Comparison of ENCODE assay signal across 29 cellular contexts in genomic region chr9:70161414-70161732, GRCh38.
A peak's percentile ranks its signal among the peaks of the same experiment; 100 is the strongest.
DNase-seq lines count a peak whose midpoint lies in the region; ATAC-seq and TF ChIP-seq lines count a peak whose summit lies in the region.
"Had no signal": no experiment of that assay in that cellular context is flagged by ENCODE, and none has a peak within 500 bp of the region (broad histone marks: within the 10 kb centered on the region; RNA-seq: fewer than 3 reads in every experiment).

No MANE protein-coding gene starts in this region.

- H3K4me1 ChIP-seq in heart right ventricle (peaks cover 0 to 18% (median 8%) of the 10 kb centered on the region in 9 donors), neural progenitor cell (peaks cover 23% of the 10 kb centered on the region), vagina (peaks cover 33% of the 10 kb centered on the region)
- H3K4me1 ChIP-seq: BLaER1 treated with 17β-estradiol and CSF1 and Interleukin-3, amounts not matched to agents 10 nM and 100 nM had no signal

- no peak for DNase-seq in chondrocyte (ENCODE audit: low spot score)
- DNase-seq in heart right ventricle, result no peak
- no peak for DNase-seq in neural progenitor cell (ENCODE audit: low spot score)
- DNase-seq in vagina (ENCODE audit: extremely low spot score in 2 of 2), result no peak
- no peak for DNase-seq in activated naive CD4-positive, alpha-beta T cell (lab: John Stamatoyannopoulos, UW)
- DNase-seq: activated T-cell treated with anti-CD3 and anti-CD28 coated beads for 4 hours; anterior cingulate cortex; caudate nucleus; COR-L47; DMS53; endodermal cell; esophagus squamous epithelium; KBM-7; NCI-H1092; NCI-H1694; NCI-H446 treated with DMSO at 0.1 percent for 48 hours; NCI-H774; posterior cingulate gyrus; stimulated activated CD4-positive, alpha-beta T cell treated with anti-CD3 and anti-CD28 coated beads, Interleukin-4, amount 100 ng/mL, for 4 hours; upper lobe of left lung had no signal

- TF ChIP-seq POLR2A in vagina (IDR thresholded peaks at IDR 0.05), result no peak

- H3K9me3 ChIP-seq in heart right ventricle (no peaks in the 10 kb centered on the region), neural progenitor cell (ENCODE audit: low read depth) (no peaks in the 10 kb centered on the region), vagina (no peaks in the 10 kb centered on the region)
- H3K9me3 ChIP-seq: BLaER1 treated with 17β-estradiol and CSF1 and Interleukin-3, amounts not matched to agents 10 nM and 100 nM; esophagus squamous epithelium; neutrophil; upper lobe of left lung had no signal

- H3K4me2 ChIP-seq in neural progenitor cell, result no peak overlapping the region
- H3K4me2 ChIP-seq: BLaER1 treated with 17β-estradiol and CSF1 and Interleukin-3, amounts not matched to agents 10 nM and 100 nM; hepatocyte had no signal

- H3K27ac Mint-ChIP-seq in chondrocyte (ENCODE audit: unreplicated experiment), result peak overlapping the region; percentile 88
- no peak overlapping the region for H3K27ac Mint-ChIP-seq in neural progenitor cell
- H3K27ac Mint-ChIP-seq in stimulated activated memory B cell treated with anti-CD40 and anti-IgM and Interleukin-4, amounts not matched to agents 10 μg/mL and 1 μg/mL and 100 μg/mL, for 72 hours, result no peak overlapping the region
- H3K27ac Mint-ChIP-seq: activated naive CD4-positive, alpha-beta T cell treated with anti-CD3 and anti-CD28 coated beads, Interleukin-2, amount 50 U/mL, for 72 hours; dendritic cell treated with granulocyte-macrophage colony-stimulating factor and Interleukin-4, amounts not matched to agents 40 ng/mL and 50 ng/mL, for 4 days; endodermal cell; T-helper 2 cell treated with Interferon-gamma antibody and Interleukin-4, amounts not matched to agents 5 μg/mL and 100 μg/mL, for 36 hours had no signal

- peaks cover 12% of the 10 kb centered on the region for H3F3A ChIP-seq in neural progenitor cell (ENCODE audit: low read depth)

- H3K4me1 Mint-ChIP-seq in chondrocyte (ENCODE audit: low read depth) (peaks cover 66% of the 10 kb centered on the region), neural progenitor cell (peaks cover 14% of the 10 kb centered on the region)
- no peaks in the 10 kb centered on the region for H3K4me1 Mint-ChIP-seq in stimulated activated memory B cell treated with anti-CD40 and anti-IgM and Interleukin-4, amounts not matched to agents 10 μg/mL and 1 μg/mL and 100 μg/mL, for 72 hours

- no peak overlapping the region for H3K9ac ChIP-seq in neural progenitor cell
- H3K9ac ChIP-seq: BLaER1 treated with 17β-estradiol and CSF1 and Interleukin-3, amounts not matched to agents 10 nM and 100 nM had no signal

- peaks cover 3% of the 10 kb centered on the region for H3K36me3 Mint-ChIP-seq in chondrocyte (ENCODE audit: low read depth)
- no peaks in the 10 kb centered on the region for H3K36me3 Mint-ChIP-seq in neural progenitor cell
- H3K36me3 Mint-ChIP-seq in stimulated activated memory B cell treated with anti-CD40 and anti-IgM and Interleukin-4, amounts not matched to agents 10 μg/mL and 1 μg/mL and 100 μg/mL, for 72 hours, result no peaks in the 10 kb centered on the region
- H3K36me3 Mint-ChIP-seq: activated naive CD4-positive, alpha-beta T cell treated with anti-CD3 and anti-CD28 coated beads, Interleukin-2, amount 50 U/mL, for 72 hours had no signal

- H3K4me3 Mint-ChIP-seq in chondrocyte (ENCODE audit: unreplicated experiment) (no peak overlapping the region), neural progenitor cell (no peak overlapping the region)
- no peak overlapping the region for H3K4me3 Mint-ChIP-seq in stimulated activated memory B cell treated with anti-CD40 and anti-IgM and Interleukin-4, amounts not matched to agents 10 μg/mL and 1 μg/mL and 100 μg/mL, for 72 hours
- H3K4me3 Mint-ChIP-seq: dendritic cell treated with granulocyte-macrophage colony-stimulating factor and Interleukin-4, amounts not matched to agents 40 ng/mL and 50 ng/mL, for 4 days; endodermal cell; T-helper 2 cell treated with Interferon-gamma antibody and Interleukin-4, amounts not matched to agents 5 μg/mL and 100 μg/mL, for 36 hours had no signal

- ATAC-seq in heart right ventricle, result peak in 5 of 8 donors; percentile 27 to 64 (median 30)
- ATAC-seq in HG03460 (IDR thresholded peaks at IDR 0.05; ENCODE audit: unreplicated experiment), result no peak
- ATAC-seq in stimulated activated memory B cell treated with anti-CD40 and anti-IgM and Interleukin-4, amounts not matched to agents 10 μg/mL and 1 μg/mL and 100 μg/mL, for 72 hours, result no peak
- no peak for ATAC-seq in GM21529 (IDR thresholded peaks at IDR 0.05; ENCODE audit: unreplicated experiment)
- ATAC-seq: activated naive CD4-positive, alpha-beta T cell treated with anti-CD3 and anti-CD28 coated beads, Interleukin-2, amount 50 U/mL, for 72 hours had no signal

- intact Hi-C loops in heart right ventricle (cut with DNase I) (no loop called here), vagina (cut with DNase I) (no loop called here)

- TF ChIP-seq CTCF in chondrocyte (IDR thresholded peaks at IDR 0.05) (no peak), heart right ventricle (IDR thresholded peaks at IDR 0.05) (no peak), neural progenitor cell (IDR thresholded peaks at IDR 0.05) (no peak), vagina (IDR thresholded peaks at IDR 0.05) (no peak)

- H3K27me3 ChIP-seq in heart right ventricle (no peaks in the 10 kb centered on the region), neural progenitor cell (no peaks in the 10 kb centered on the region), vagina (no peaks in the 10 kb centered on the region)
- H3K27me3 ChIP-seq: BLaER1 treated with 17β-estradiol and CSF1 and Interleukin-3, amounts not matched to agents 10 nM and 100 nM; esophagus squamous epithelium; hepatocyte; neutrophil; upper lobe of left lung had no signal

- no peaks in the 10 kb centered on the region for H3K79me2 ChIP-seq in neural progenitor cell (ENCODE audit: low read depth)
- H3K79me2 ChIP-seq: hepatocyte had no signal

- H3K27ac ChIP-seq in heart right ventricle (peak overlapping the region in 4 of 10 donors; percentile 24 to 58 (median 40)), neural progenitor cell (peak overlapping the region; percentile 33), vagina (peak overlapping the region; percentile 60)
- H3K27ac ChIP-seq: BLaER1 treated with 17β-estradiol and CSF1 and Interleukin-3, amounts not matched to agents 10 nM and 100 nM; neutrophil had no signal

- H3K4me3 ChIP-seq in heart right ventricle (no peak overlapping the region), neural progenitor cell (no peak overlapping the region), vagina (no peak overlapping the region)
- H3K4me3 ChIP-seq: BLaER1 treated with 17β-estradiol and CSF1 and Interleukin-3, amounts not matched to agents 10 nM and 100 nM; esophagus squamous epithelium; hepatocyte; upper lobe of left lung had no signal

- no peak overlapping the region for H2AFZ ChIP-seq in neural progenitor cell (replicated peaks)
- H2AFZ ChIP-seq: hepatocyte had no signal

- H4K20me1 ChIP-seq in neural progenitor cell (ENCODE audit: low read depth), result no peaks in the 10 kb centered on the region
- H4K20me1 ChIP-seq: BLaER1 treated with 17β-estradiol and CSF1 and Interleukin-3, amounts not matched to agents 10 nM and 100 nM had no signal

- H3K27me3 Mint-ChIP-seq in chondrocyte (ENCODE audit: low read depth) (no peaks in the 10 kb centered on the region), neural progenitor cell (ENCODE audit: insufficient read depth, low read depth) (peaks cover 3% of the 10 kb centered on the region)
- peaks cover 10% of the 10 kb centered on the region for H3K27me3 Mint-ChIP-seq in stimulated activated memory B cell treated with anti-CD40 and anti-IgM and Interleukin-4, amounts not matched to agents 10 μg/mL and 1 μg/mL and 100 μg/mL, for 72 hours
- H3K27me3 Mint-ChIP-seq: dendritic cell treated with granulocyte-macrophage colony-stimulating factor and Interleukin-4, amounts not matched to agents 40 ng/mL and 50 ng/mL, for 4 days had no signal

- H3K36me3 ChIP-seq in heart right ventricle (no peaks in the 10 kb centered on the region), neural progenitor cell (no peaks in the 10 kb centered on the region), vagina (no peaks in the 10 kb centered on the region)
- H3K36me3 ChIP-seq: BLaER1 treated with 17β-estradiol and CSF1 and Interleukin-3, amounts not matched to agents 10 nM and 100 nM; esophagus squamous epithelium; neutrophil; upper lobe of left lung had no signal

- no peaks in the 10 kb centered on the region for H3K9me3 Mint-ChIP-seq in chondrocyte (ENCODE audit: low read depth)
- H3K9me3 Mint-ChIP-seq in neural progenitor cell, result no peaks in the 10 kb centered on the region
- H3K9me3 Mint-ChIP-seq in stimulated activated memory B cell treated with anti-CD40 and anti-IgM and Interleukin-4, amounts not matched to agents 10 μg/mL and 1 μg/mL and 100 μg/mL, for 72 hours, result no peaks in the 10 kb centered on the region
- H3K9me3 Mint-ChIP-seq: activated naive CD4-positive, alpha-beta T cell treated with anti-CD3 and anti-CD28 coated beads, Interleukin-2, amount 50 U/mL, for 72 hours; dendritic cell treated with granulocyte-macrophage colony-stimulating factor and Interleukin-4, amounts not matched to agents 40 ng/mL and 50 ng/mL, for 4 days; endodermal cell; T-helper 2 cell treated with Interferon-gamma antibody and Interleukin-4, amounts not matched to agents 5 μg/mL and 100 μg/mL, for 36 hours had no signal

Comparison
In these comparisons a context has a peak if more than half of its experiments do, and no peak if none do; other contexts are left out.
1. ATAC-seq: peak in heart right ventricle (5 of 8); none in HG03460 (single experiment), stimulated activated memory B cell treated with anti-CD40 and anti-IgM and Interleukin-4, amounts not matched to agents 10 μg/mL and 1 μg/mL and 100 μg/mL, for 72 hours (single experiment) and GM21529 (single experiment).